ENCODE assay signal across 1 cellular context in the genomic region with DNA sequence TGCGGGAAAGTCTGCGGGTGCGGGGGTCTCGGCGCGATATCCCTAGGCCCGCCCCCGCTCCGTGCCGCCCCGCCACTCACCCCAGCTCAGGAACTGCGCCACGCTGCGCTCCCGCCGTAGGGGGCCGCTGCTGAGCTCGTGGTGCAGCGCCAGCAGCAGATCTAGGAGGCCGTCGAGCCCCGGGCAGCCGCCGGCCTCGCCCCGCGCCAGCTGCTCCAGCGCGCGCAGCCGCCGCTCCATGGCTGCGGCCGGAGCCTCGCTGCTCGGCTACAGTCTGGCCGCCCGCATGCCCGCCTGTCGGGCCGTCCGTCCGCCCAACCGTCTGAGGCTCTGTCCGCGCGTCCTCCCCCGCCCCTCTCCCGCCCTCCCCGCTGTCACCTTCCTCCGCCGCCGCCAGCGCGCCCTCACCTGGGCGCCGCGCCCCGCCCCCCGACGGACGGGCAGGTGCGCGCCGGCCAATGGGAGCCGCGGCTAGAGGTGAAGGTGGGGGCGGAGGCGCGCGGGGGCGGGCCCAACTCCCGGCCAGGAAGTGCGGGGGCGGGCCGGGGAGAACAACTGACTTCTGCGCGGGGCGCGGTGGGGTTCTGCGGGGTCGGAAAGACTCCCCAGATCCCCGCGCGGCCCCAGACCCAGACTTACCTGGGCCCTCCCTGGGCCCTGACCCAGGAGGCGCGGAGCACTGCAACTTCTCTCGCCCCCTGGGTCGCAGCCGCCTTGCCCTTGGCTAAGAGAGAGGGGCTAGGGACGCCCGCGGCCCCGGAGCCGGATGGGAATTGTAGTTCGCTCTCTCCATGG.
TF ChIP-seq lines count a peak whose summit lies in the region.

A gene with protein sequence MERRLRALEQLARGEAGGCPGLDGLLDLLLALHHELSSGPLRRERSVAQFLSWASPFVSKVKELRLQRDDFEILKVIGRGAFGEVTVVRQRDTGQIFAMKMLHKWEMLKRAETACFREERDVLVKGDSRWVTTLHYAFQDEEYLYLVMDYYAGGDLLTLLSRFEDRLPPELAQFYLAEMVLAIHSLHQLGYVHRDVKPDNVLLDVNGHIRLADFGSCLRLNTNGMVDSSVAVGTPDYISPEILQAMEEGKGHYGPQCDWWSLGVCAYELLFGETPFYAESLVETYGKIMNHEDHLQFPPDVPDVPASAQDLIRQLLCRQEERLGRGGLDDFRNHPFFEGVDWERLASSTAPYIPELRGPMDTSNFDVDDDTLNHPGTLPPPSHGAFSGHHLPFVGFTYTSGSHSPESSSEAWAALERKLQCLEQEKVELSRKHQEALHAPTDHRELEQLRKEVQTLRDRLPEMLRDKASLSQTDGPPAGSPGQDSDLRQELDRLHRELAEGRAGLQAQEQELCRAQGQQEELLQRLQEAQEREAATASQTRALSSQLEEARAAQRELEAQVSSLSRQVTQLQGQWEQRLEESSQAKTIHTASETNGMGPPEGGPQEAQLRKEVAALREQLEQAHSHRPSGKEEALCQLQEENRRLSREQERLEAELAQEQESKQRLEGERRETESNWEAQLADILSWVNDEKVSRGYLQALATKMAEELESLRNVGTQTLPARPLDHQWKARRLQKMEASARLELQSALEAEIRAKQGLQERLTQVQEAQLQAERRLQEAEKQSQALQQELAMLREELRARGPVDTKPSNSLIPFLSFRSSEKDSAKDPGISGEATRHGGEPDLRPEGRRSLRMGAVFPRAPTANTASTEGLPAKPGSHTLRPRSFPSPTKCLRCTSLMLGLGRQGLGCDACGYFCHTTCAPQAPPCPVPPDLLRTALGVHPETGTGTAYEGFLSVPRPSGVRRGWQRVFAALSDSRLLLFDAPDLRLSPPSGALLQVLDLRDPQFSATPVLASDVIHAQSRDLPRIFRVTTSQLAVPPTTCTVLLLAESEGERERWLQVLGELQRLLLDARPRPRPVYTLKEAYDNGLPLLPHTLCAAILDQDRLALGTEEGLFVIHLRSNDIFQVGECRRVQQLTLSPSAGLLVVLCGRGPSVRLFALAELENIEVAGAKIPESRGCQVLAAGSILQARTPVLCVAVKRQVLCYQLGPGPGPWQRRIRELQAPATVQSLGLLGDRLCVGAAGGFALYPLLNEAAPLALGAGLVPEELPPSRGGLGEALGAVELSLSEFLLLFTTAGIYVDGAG (N-terminal part only) (minus strand): TSS at position 324 of the 795 bp plus-strand sequence. CDS start 84 bp downstream, at position 240.

TF ChIP-seq in K562, 482 proteins besides CTCF, POLR2A, EP300 and RAD21 (continued from another document and continues in another):
- TF ChIP-seq, protein P1, sequence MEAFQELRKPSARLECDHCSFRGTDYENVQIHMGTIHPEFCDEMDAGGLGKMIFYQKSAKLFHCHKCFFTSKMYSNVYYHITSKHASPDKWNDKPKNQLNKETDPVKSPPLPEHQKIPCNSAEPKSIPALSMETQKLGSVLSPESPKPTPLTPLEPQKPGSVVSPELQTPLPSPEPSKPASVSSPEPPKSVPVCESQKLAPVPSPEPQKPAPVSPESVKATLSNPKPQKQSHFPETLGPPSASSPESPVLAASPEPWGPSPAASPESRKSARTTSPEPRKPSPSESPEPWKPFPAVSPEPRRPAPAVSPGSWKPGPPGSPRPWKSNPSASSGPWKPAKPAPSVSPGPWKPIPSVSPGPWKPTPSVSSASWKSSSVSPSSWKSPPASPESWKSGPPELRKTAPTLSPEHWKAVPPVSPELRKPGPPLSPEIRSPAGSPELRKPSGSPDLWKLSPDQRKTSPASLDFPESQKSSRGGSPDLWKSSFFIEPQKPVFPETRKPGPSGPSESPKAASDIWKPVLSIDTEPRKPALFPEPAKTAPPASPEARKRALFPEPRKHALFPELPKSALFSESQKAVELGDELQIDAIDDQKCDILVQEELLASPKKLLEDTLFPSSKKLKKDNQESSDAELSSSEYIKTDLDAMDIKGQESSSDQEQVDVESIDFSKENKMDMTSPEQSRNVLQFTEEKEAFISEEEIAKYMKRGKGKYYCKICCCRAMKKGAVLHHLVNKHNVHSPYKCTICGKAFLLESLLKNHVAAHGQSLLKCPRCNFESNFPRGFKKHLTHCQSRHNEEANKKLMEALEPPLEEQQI (IDR thresholded peaks at IDR 0.05) = no peak
- TF ChIP-seq ETV6 (IDR thresholded peaks at IDR 0.05; ENCODE audit: borderline replicate concordance in 1 of 2, low read depth in 2 of 2, low read length in 1 of 2) (no peak), ETV6 (CRISPR knock-in tag; IDR thresholded peaks at IDR 0.05; ENCODE audit: borderline replicate concordance) (no peak), MTA1 (IDR thresholded peaks at IDR 0.05; ENCODE audit: borderline replicate concordance) (no peak), JUNB (CRISPR knock-in tag; conservative IDR thresholded peaks at IDR 0.05) (no peak), HDAC3 (IDR thresholded peaks at IDR 0.05; ENCODE audit: borderline replicate concordance, partially characterized antibody) (no peak), SMAD2 (IDR thresholded peaks at IDR 0.05; ENCODE audit: low read depth, low read length) (no peak), MTA3 (IDR thresholded peaks at IDR 0.05; ENCODE audit: borderline replicate concordance) (peak; percentile 53; the same call in 1 of the 2 replicates), STAG1 (CRISPR knock-in tag; IDR thresholded peaks at IDR 0.05; ENCODE audit: borderline replicate concordance) (no peak), ZNF140 (CRISPR knock-in tag; IDR thresholded peaks at IDR 0.05) (no peak), ZNF76 (CRISPR knock-in tag; IDR thresholded peaks at IDR 0.05; ENCODE audit: borderline replicate concordance) (no peak), COPS2 (conservative IDR thresholded peaks at IDR 0.05) (no peak), U2AF2 (optimal IDR thresholded peaks at IDR 0.05; ENCODE audit: low read depth, low read length) (no peak), SMC3 (conservative IDR thresholded peaks at IDR 0.05; ENCODE audit: insufficient read depth, low read depth, low read length) (peak; percentile 26; the same call in 1 of the 2 replicates), TAF1 (IDR thresholded peaks at IDR 0.05; ENCODE audit: control insufficient read depth, extremely low read depth, insufficient read depth, low read length, severe bottlenecking) (peak; percentile 48), TCFL5 (CRISPR knock-in tag; conservative IDR thresholded peaks at IDR 0.05) (no peak), CBFA2T3 (IDR thresholded peaks at IDR 0.05) (no peak), ZZZ3 (IDR thresholded peaks at IDR 0.05) (no peak), BACH1 (tag; IDR thresholded peaks at IDR 0.05) (no peak), PPARD (CRISPR knock-in tag; IDR thresholded peaks at IDR 0.05) (no peak), POLR2AphosphoS5 (IDR thresholded peaks at IDR 0.05; ENCODE audit: control insufficient read depth, insufficient read depth, low read depth, low read length) (no peak), ZFX (CRISPR knock-in tag; IDR thresholded peaks at IDR 0.05) (peak; percentile 75), BRD9 (IDR thresholded peaks at IDR 0.05; ENCODE audit: low read depth, partially characterized antibody) (no peak), NEUROD1 (IDR thresholded peaks at IDR 0.05; ENCODE audit: borderline replicate concordance, low read depth, low read length, partially characterized antibody) (no peak), ZNF384 (IDR thresholded peaks at IDR 0.05; ENCODE audit: low read depth, low read length) (no peak), XRCC5 (IDR thresholded peaks at IDR 0.05; ENCODE audit: low read depth, low read length) (no peak), ZNF124 (CRISPR knock-in tag; IDR thresholded peaks at IDR 0.05) (no peak), SOX6 (IDR thresholded peaks at IDR 0.05) (no peak), CBFB (CRISPR knock-in tag; IDR thresholded peaks at IDR 0.05) (no peak), HNRNPL (IDR thresholded peaks at IDR 0.05; ENCODE audit: low read depth, low read length) (peak; percentile 55; the same call in 1 of the 2 replicates), E2F3 (CRISPR knock-in tag; IDR thresholded peaks at IDR 0.05) (peak; percentile 79), BHLHE40 (IDR thresholded peaks at IDR 0.05; ENCODE audit: low read length) (peak; percentile 11; the same call in 1 of the 2 replicates), TGIF2 (CRISPR knock-in tag; IDR thresholded peaks at IDR 0.05) (no peak)
- TF ChIP-seq, protein P2, sequence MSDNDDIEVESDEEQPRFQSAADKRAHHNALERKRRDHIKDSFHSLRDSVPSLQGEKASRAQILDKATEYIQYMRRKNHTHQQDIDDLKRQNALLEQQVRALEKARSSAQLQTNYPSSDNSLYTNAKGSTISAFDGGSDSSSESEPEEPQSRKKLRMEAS (CRISPR knock-in tag; IDR thresholded peaks at IDR 0.05) = no peak; the same call in 1 of the 2 replicates
- TF ChIP-seq, protein P3, sequence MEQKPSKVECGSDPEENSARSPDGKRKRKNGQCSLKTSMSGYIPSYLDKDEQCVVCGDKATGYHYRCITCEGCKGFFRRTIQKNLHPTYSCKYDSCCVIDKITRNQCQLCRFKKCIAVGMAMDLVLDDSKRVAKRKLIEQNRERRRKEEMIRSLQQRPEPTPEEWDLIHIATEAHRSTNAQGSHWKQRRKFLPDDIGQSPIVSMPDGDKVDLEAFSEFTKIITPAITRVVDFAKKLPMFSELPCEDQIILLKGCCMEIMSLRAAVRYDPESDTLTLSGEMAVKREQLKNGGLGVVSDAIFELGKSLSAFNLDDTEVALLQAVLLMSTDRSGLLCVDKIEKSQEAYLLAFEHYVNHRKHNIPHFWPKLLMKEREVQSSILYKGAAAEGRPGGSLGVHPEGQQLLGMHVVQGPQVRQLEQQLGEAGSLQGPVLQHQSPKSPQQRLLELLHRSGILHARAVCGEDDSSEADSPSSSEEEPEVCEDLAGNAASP (IDR thresholded peaks at IDR 0.05) = no peak
- TF ChIP-seq, protein P4, sequence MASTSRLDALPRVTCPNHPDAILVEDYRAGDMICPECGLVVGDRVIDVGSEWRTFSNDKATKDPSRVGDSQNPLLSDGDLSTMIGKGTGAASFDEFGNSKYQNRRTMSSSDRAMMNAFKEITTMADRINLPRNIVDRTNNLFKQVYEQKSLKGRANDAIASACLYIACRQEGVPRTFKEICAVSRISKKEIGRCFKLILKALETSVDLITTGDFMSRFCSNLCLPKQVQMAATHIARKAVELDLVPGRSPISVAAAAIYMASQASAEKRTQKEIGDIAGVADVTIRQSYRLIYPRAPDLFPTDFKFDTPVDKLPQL (IDR thresholded peaks at IDR 0.05; ENCODE audit: extremely low read depth, insufficient read length) = no peak
- TF ChIP-seq, protein P5, sequence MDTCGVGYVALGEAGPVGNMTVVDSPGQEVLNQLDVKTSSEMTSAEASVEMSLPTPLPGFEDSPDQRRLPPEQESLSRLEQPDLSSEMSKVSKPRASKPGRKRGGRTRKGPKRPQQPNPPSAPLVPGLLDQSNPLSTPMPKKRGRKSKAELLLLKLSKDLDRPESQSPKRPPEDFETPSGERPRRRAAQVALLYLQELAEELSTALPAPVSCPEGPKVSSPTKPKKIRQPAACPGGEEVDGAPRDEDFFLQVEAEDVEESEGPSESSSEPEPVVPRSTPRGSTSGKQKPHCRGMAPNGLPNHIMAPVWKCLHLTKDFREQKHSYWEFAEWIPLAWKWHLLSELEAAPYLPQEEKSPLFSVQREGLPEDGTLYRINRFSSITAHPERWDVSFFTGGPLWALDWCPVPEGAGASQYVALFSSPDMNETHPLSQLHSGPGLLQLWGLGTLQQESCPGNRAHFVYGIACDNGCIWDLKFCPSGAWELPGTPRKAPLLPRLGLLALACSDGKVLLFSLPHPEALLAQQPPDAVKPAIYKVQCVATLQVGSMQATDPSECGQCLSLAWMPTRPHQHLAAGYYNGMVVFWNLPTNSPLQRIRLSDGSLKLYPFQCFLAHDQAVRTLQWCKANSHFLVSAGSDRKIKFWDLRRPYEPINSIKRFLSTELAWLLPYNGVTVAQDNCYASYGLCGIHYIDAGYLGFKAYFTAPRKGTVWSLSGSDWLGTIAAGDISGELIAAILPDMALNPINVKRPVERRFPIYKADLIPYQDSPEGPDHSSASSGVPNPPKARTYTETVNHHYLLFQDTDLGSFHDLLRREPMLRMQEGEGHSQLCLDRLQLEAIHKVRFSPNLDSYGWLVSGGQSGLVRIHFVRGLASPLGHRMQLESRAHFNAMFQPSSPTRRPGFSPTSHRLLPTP (IDR thresholded peaks at IDR 0.05; ENCODE audit: borderline replicate concordance, extremely low read depth, insufficient read length) = no peak
- TF ChIP-seq, protein P6, sequence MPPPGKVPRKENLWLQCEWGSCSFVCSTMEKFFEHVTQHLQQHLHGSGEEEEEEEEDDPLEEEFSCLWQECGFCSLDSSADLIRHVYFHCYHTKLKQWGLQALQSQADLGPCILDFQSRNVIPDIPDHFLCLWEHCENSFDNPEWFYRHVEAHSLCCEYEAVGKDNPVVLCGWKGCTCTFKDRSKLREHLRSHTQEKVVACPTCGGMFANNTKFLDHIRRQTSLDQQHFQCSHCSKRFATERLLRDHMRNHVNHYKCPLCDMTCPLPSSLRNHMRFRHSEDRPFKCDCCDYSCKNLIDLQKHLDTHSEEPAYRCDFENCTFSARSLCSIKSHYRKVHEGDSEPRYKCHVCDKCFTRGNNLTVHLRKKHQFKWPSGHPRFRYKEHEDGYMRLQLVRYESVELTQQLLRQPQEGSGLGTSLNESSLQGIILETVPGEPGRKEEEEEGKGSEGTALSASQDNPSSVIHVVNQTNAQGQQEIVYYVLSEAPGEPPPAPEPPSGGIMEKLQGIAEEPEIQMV (tag; conservative IDR thresholded peaks at IDR 0.05; ENCODE audit: low read depth) = no peak
- TF ChIP-seq, protein P7, sequence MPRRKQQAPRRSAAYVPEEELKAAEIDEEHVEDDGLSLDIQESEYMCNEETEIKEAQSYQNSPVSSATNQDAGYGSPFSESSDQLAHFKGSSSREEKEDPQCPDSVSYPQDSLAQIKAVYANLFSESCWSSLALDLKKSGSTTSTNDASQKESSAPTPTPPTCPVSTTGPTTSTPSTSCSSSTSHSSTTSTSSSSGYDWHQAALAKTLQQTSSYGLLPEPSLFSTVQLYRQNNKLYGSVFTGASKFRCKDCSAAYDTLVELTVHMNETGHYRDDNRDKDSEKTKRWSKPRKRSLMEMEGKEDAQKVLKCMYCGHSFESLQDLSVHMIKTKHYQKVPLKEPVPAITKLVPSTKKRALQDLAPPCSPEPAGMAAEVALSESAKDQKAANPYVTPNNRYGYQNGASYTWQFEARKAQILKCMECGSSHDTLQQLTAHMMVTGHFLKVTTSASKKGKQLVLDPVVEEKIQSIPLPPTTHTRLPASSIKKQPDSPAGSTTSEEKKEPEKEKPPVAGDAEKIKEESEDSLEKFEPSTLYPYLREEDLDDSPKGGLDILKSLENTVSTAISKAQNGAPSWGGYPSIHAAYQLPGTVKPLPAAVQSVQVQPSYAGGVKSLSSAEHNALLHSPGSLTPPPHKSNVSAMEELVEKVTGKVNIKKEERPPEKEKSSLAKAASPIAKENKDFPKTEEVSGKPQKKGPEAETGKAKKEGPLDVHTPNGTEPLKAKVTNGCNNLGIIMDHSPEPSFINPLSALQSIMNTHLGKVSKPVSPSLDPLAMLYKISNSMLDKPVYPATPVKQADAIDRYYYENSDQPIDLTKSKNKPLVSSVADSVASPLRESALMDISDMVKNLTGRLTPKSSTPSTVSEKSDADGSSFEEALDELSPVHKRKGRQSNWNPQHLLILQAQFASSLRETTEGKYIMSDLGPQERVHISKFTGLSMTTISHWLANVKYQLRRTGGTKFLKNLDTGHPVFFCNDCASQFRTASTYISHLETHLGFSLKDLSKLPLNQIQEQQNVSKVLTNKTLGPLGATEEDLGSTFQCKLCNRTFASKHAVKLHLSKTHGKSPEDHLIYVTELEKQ (CRISPR knock-in tag; IDR thresholded peaks at IDR 0.05) = no peak
- TF ChIP-seq, protein P8, sequence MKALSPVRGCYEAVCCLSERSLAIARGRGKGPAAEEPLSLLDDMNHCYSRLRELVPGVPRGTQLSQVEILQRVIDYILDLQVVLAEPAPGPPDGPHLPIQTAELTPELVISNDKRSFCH (CRISPR knock-in tag; IDR thresholded peaks at IDR 0.05) = no peak
- TF ChIP-seq, protein P8 (tag; IDR thresholded peaks at IDR 0.05) = no peak
